ENCODE assay signal across 8 cellular contexts in genomic region chr9:113614843-113615648, GRCh38.
DNase-seq lines count a peak whose midpoint lies in the region; ATAC-seq and TF ChIP-seq lines count a peak whose summit lies in the region.

No MANE protein-coding gene starts in this region.

- TF ChIP-seq CTCF in AG04450 (IDR thresholded peaks at IDR 0.05; ENCODE audit: low read depth, low read length) (no peak), ascending aorta (IDR thresholded peaks at IDR 0.05) (no peak), uterus (IDR thresholded peaks at IDR 0.05) (no peak)

- H3K36me3 ChIP-seq in ascending aorta (no peaks in the 10 kb centered on the region), uterus (no peaks in the 10 kb centered on the region)

- intact Hi-C loops in ascending aorta (cut with DNase I) (no loop called here), uterus (cut with DNase I; ENCODE audit: low total_unique reads) (no loop called here)

- H3K9me3 ChIP-seq in AG04450 (ENCODE audit: control insufficient read depth, insufficient read depth, low read length) (no peaks in the 10 kb centered on the region), ascending aorta (no peaks in the 10 kb centered on the region), uterus (no peaks in the 10 kb centered on the region)

- POLR2A ChIA-PET in AG04450 (lab: Yijun Ruan, JAX) = interaction anchor here (0.7 to 1.3 kb wide), 6 partner anchors 8 to 36 kb away, joined by 3 to 9 read pairs (median 4); no protein-coding TSS in a partner anchor

- H3K4me3 ChIP-seq in AG04450 (ENCODE audit: low read depth, low read length) = peak overlapping the region; percentile 22
- H3K4me3 ChIP-seq in ascending aorta = peak overlapping the region in 1 of 2 donors; percentile 3
- H3K4me3 ChIP-seq in uterus = no peak overlapping the region

- H3K4me1 ChIP-seq in ascending aorta = peaks cover 23 to 49% of the 10 kb centered on the region in 2 donors
- H3K4me1 ChIP-seq in uterus = peaks cover 8 to 11% of the 10 kb centered on the region in 2 donors

- H3K27ac ChIP-seq in AG04450 (ENCODE audit: low read depth, low read length) (peak overlapping the region; percentile 93), ascending aorta (peak overlapping the region; percentile 97 to 98), uterus (peak overlapping the region; percentile 76 to 81)

- TF ChIP-seq POLR2A in uterus (IDR thresholded peaks at IDR 0.05) = no peak

- H3K27me3 ChIP-seq in AG04450 (ENCODE audit: control insufficient read depth, insufficient read depth, low read length) (no peaks in the 10 kb centered on the region), ascending aorta (no peaks in the 10 kb centered on the region), uterus (no peaks in the 10 kb centered on the region)

- peak; percentile 55 for ATAC-seq in GM21576 (IDR thresholded peaks at IDR 0.05; ENCODE audit: unreplicated experiment)

- DNase-seq in AG04450 (ENCODE audit: low read depth, low spot score) = no peak
- peak; percentile 52 to 92 for DNase-seq in ascending aorta (ENCODE audit: low spot score in 2 of 2)
- DNase-seq in medulla oblongata (ENCODE audit: extremely low spot score) = peak; percentile 41
- peak; percentile 44 to 74 for DNase-seq in uterus
- no peak for DNase-seq in activated effector memory CD4-positive, alpha-beta T cell treated with Interleukin-2 at 50 U/mL for 16 hours
- no peak for DNase-seq in Ammon's horn (ENCODE audit: low spot score)
- no peak for DNase-seq in HCEC 1CT

- CTCF ChIA-PET in AG04450 (lab: Charles Lee) = interaction anchor here (0.7 to 1.5 kb wide), 3 partner anchors 12 to 43 kb away, joined by 3 to 9 read pairs (median 3); no protein-coding TSS in a partner anchor

Comparison
In these comparisons a context has a peak if more than half of its experiments do, and no peak if none do; other contexts are left out.
1. DNase-seq: peak in ascending aorta (2 of 2), medulla oblongata (single experiment) and uterus (2 of 2); none in AG04450 (single experiment), activated effector memory CD4-positive, alpha-beta T cell treated with Interleukin-2 at 50 U/mL for 16 hours (single experiment), Ammon's horn (single experiment) and HCEC 1CT (single experiment).
2. Peak in every context shown above with its lines, with median percentiles within 50 percentile points of each other: H3K27ac ChIP-seq.